27 cellular contexts compared by ENCODE assay signal in genomic region chr1:237293804-237294203, GRCh38.
"Had no signal": no experiment of that assay in that cellular context is flagged by ENCODE, and none has a peak within 500 bp of the region (broad histone marks: within the 10 kb centered on the region; RNA-seq: fewer than 3 reads in every experiment).

No MANE protein-coding gene starts in this region.

- H3K9me3 Mint-ChIP-seq: stimulated activated memory B cell treated with anti-CD40 and anti-IgM and Interleukin-4, amounts not matched to agents 10 μg/mL and 1 μg/mL and 100 μg/mL, for 72 hours; stimulated activated naive CD8-positive, alpha-beta T cell treated with anti-CD3 and anti-CD28 coated beads, Interleukin-15, Interleukin-2, amounts not matched to agents 100 ng/mL and 50 ng/mL, for 24 hours; type B pancreatic cell had no signal

- H3K4me1 ChIP-seq: suprapubic skin, testis, thyroid gland, tibial artery, tibial nerve, transverse colon, upper lobe of left lung, upper lobe of right lung, uterus, vagina had no signal

- H3K27ac Mint-ChIP-seq: stimulated activated memory B cell treated with anti-CD40 and anti-IgM and Interleukin-4, amounts not matched to agents 10 μg/mL and 1 μg/mL and 100 μg/mL, for 72 hours; stimulated activated naive B cell treated with anti-CD40 and anti-IgM and Interleukin-4, amounts not matched to agents 10 μg/mL and 1 μg/mL and 100 μg/mL, for 72 hours; stimulated activated naive CD8-positive, alpha-beta T cell treated with anti-CD3 and anti-CD28 coated beads, Interleukin-15, amount 100 ng/mL, for 72 hours; stimulated activated naive CD8-positive, alpha-beta T cell treated with anti-CD3 and anti-CD28 coated beads, Interleukin-15, Interleukin-2, amounts not matched to agents 100 ng/mL and 50 ng/mL, for 24 hours; type B pancreatic cell had no signal

- H3K4me3 ChIP-seq: stomach, suprapubic skin, testis, thoracic aorta, thyroid gland, tibial artery, tibial nerve, transverse colon, upper lobe of left lung, upper lobe of right lung, uterus, vagina had no signal

- H3K4me1 Mint-ChIP-seq: stimulated activated memory B cell treated with anti-CD40 and anti-IgM and Interleukin-4, amounts not matched to agents 10 μg/mL and 1 μg/mL and 100 μg/mL, for 72 hours; stimulated activated naive B cell treated with anti-CD40 and anti-IgM and Interleukin-4, amounts not matched to agents 10 μg/mL and 1 μg/mL and 100 μg/mL, for 72 hours; stimulated activated naive CD8-positive, alpha-beta T cell treated with anti-CD3 and anti-CD28 coated beads, Interleukin-15, amount 100 ng/mL, for 72 hours had no signal

- H3K36me3 Mint-ChIP-seq: stimulated activated memory B cell treated with anti-CD40 and anti-IgM and Interleukin-4, amounts not matched to agents 10 μg/mL and 1 μg/mL and 100 μg/mL, for 72 hours; stimulated activated naive B cell treated with anti-CD40 and anti-IgM and Interleukin-4, amounts not matched to agents 10 μg/mL and 1 μg/mL and 100 μg/mL, for 72 hours; type B pancreatic cell had no signal

- ATAC-seq: stimulated activated memory B cell treated with anti-CD40 and anti-IgM and Interleukin-4, amounts not matched to agents 10 μg/mL and 1 μg/mL and 100 μg/mL, for 72 hours; stimulated activated naive B cell treated with anti-CD40 and anti-IgM and Interleukin-4, amounts not matched to agents 10 μg/mL and 1 μg/mL and 100 μg/mL, for 72 hours; stimulated activated naive CD8-positive, alpha-beta T cell treated with anti-CD3 and anti-CD28 coated beads, Interleukin-15, amount 100 ng/mL, for 72 hours; stimulated activated naive CD8-positive, alpha-beta T cell treated with anti-CD3 and anti-CD28 coated beads, Interleukin-15, Interleukin-2, amounts not matched to agents 100 U/mL and 50 U/mL, for 24 hours; upper lobe of right lung had no signal

- H3K9me3 ChIP-seq: stomach, suprapubic skin, testis, thoracic aorta, thyroid gland, tibial artery, tibial nerve, transverse colon, upper lobe of left lung, upper lobe of right lung, uterus, vagina had no signal

- H3K36me3 ChIP-seq: stomach, suprapubic skin, thoracic aorta, thyroid gland, tibial artery, tibial nerve, transverse colon, upper lobe of left lung, upper lobe of right lung, uterus, vagina had no signal

- H3K27ac ChIP-seq: stomach, suprapubic skin, testis, thoracic aorta, thyroid gland, tibial artery, tibial nerve, transverse colon, upper lobe of left lung, upper lobe of right lung, uterus, vagina had no signal

- H3K4me3 Mint-ChIP-seq: stimulated activated memory B cell treated with anti-CD40 and anti-IgM and Interleukin-4, amounts not matched to agents 10 μg/mL and 1 μg/mL and 100 μg/mL, for 72 hours; stimulated activated naive B cell treated with anti-CD40 and anti-IgM and Interleukin-4, amounts not matched to agents 10 μg/mL and 1 μg/mL and 100 μg/mL, for 72 hours; stimulated activated naive CD8-positive, alpha-beta T cell treated with anti-CD3 and anti-CD28 coated beads, Interleukin-15, amount 100 ng/mL, for 72 hours; stimulated activated naive CD8-positive, alpha-beta T cell treated with anti-CD3 and anti-CD28 coated beads, Interleukin-15, Interleukin-2, amounts not matched to agents 100 ng/mL and 50 ng/mL, for 24 hours; type B pancreatic cell had no signal

- H3K27me3 ChIP-seq: stomach, suprapubic skin, testis, thyroid gland, tibial artery, tibial nerve, transverse colon, upper lobe of left lung, upper lobe of right lung, uterus, vagina had no signal

- FAIRE-seq: urothelium cell line had no signal

- DNase-seq: stimulated activated CD4-positive, alpha-beta T cell treated with anti-CD3 and anti-CD28 coated beads, Interleukin-2, amount 100 ng/mL, for 48 hours; stimulated activated CD4-positive, alpha-beta T cell treated with anti-CD3 and anti-CD28 coated beads, Interleukin-4, amount 100 ng/mL, for 1 hour; stimulated activated CD4-positive, alpha-beta T cell treated with anti-CD3 and anti-CD28 coated beads, Interleukin-4, amount 100 ng/mL, for 24 hours; stimulated activated CD4-positive, alpha-beta T cell treated with anti-CD3 and anti-CD28 coated beads, Interleukin-4, amount 100 ng/mL, for 4 hours; stimulated activated CD8-positive, alpha-beta memory T cell treated with anti-CD3 and anti-CD28 coated beads, Interleukin-4, amount 100 ng/mL, for 48 hours; stimulated activated naive B cell treated with anti-CD40 and anti-IgM and Interleukin-4, amounts not matched to agents 10 μg/mL and 1 μg/mL and 100 μg/mL, for 72 hours; stimulated activated naive CD4-positive, alpha-beta T cell; stimulated activated naive CD4-positive, alpha-beta T cell treated with Interleukin-2 at 50 U/mL for 16 hours; stimulated activated naive CD8-positive, alpha-beta T cell treated with anti-CD3 and anti-CD28 coated beads, Interleukin-15, amount 100 ng/mL, for 72 hours; stimulated activated naive CD8-positive, alpha-beta T cell treated with anti-CD3 and anti-CD28 coated beads, Interleukin-15, Interleukin-2, amounts not matched to agents 100 U/mL and 50 U/mL, for 24 hours; stomach; testis; thyroid gland; tibial artery; transverse colon; trophoblast cell; upper lobe of left lung; upper lobe of right lung; uterus had no signal
